Comparison of ENCODE assay signal across 17 cellular contexts in genomic region chr11:123510579-123510905, GRCh38.
DNase-seq lines count a peak whose midpoint lies in the region; ATAC-seq and TF ChIP-seq lines count a peak whose summit lies in the region.
"Had no signal": no experiment of that assay in that cellular context is flagged by ENCODE, and none has a peak within 500 bp of the region (broad histone marks: within the 10 kb centered on the region; RNA-seq: fewer than 3 reads in every experiment).

No MANE protein-coding gene starts in this region.

- H3K4me1 ChIP-seq in BLaER1 (peaks cover 39% of the 10 kb centered on the region), Karpas-422 (ENCODE audit: low read length) (peaks cover 84% of the 10 kb centered on the region)
- H3K4me1 ChIP-seq in CD8-positive, alpha-beta T cell (ENCODE audit: insufficient read depth, low read length): no peaks in the 10 kb centered on the region

- H3K4me1 Mint-ChIP-seq in CD8-positive, alpha-beta T cell (ENCODE audit: low read depth): peaks cover 6% of the 10 kb centered on the region
- H3K4me1 Mint-ChIP-seq in T-helper 2 cell treated with Interferon-gamma antibody and Interleukin-4, amounts not matched to agents 5 μg/mL and 100 μg/mL, for 36 hours (ENCODE audit: low read depth): peaks cover 28% of the 10 kb centered on the region

- no peaks in the 10 kb centered on the region for H3K36me3 Mint-ChIP-seq in CD8-positive, alpha-beta T cell
- H3K36me3 Mint-ChIP-seq in T-helper 2 cell treated with Interferon-gamma antibody and Interleukin-4, amounts not matched to agents 5 μg/mL and 100 μg/mL, for 36 hours (ENCODE audit: low read depth): peaks cover 6% of the 10 kb centered on the region
- H3K36me3 Mint-ChIP-seq: stimulated activated memory B cell treated with anti-CD40 and anti-IgM and Interleukin-4, amounts not matched to agents 10 μg/mL and 1 μg/mL and 100 μg/mL, for 72 hours had no signal

- H3K4me2 ChIP-seq in BLaER1 (peak overlapping the region; percentile 37), Karpas-422 (ENCODE audit: low read depth, low read length, poor library complexity, severe bottlenecking) (peak overlapping the region; percentile 29), neural cell (ENCODE audit: low read length) (no peak overlapping the region)
- H3K4me2 ChIP-seq: hepatocyte had no signal

- H3K27me3 ChIP-seq in BLaER1 (no peaks in the 10 kb centered on the region), Karpas-422 (ENCODE audit: low read length) (no peaks in the 10 kb centered on the region), neural cell (ENCODE audit: insufficient read depth, low read depth, low read length) (no peaks in the 10 kb centered on the region)
- H3K27me3 ChIP-seq in CD8-positive, alpha-beta T cell (ENCODE audit: insufficient read depth, low read length): no peaks in the 10 kb centered on the region
- H3K27me3 ChIP-seq: brain microvascular endothelial cell, hepatocyte, suprapubic skin had no signal

- CTCF ChIA-PET in CD8-positive, alpha-beta T cell (lab: Charles Lee): interaction anchor here (1.4 to 2.3 kb wide), 4 partner anchors 10 to 103 kb away, joined by 3 to 6 read pairs (median 4); no protein-coding TSS in a partner anchor

- H3K4me3 ChIP-seq in BLaER1: no peak overlapping the region
- H3K4me3 ChIP-seq in Karpas-422 (ENCODE audit: low read length): no peak overlapping the region
- H3K4me3 ChIP-seq in neural cell (ENCODE audit: low read length): no peak overlapping the region
- H3K4me3 ChIP-seq in CD8-positive, alpha-beta T cell (ENCODE audit: low read depth, low read length): no peak overlapping the region
- H3K4me3 ChIP-seq: hepatocyte, suprapubic skin had no signal

- no peaks in the 10 kb centered on the region for H3K27me3 Mint-ChIP-seq in CD8-positive, alpha-beta T cell (ENCODE audit: low read depth)
- no peaks in the 10 kb centered on the region for H3K27me3 Mint-ChIP-seq in T-helper 2 cell treated with Interferon-gamma antibody and Interleukin-4, amounts not matched to agents 5 μg/mL and 100 μg/mL, for 36 hours (ENCODE audit: low read depth)
- H3K27me3 Mint-ChIP-seq: activated CD4-positive, alpha-beta memory T cell treated with anti-CD3 and anti-CD28 coated beads, Interleukin-2, amount 10 ng/mL, durations not matched to agents 7 days and 5 days; activated naive CD8-positive, alpha-beta T cell treated with anti-CD3 and anti-CD28 coated beads, Interleukin-2, amount 10 ng/mL, durations not matched to agents 7 days and 5 days had no signal

- no peak overlapping the region for H2AFZ ChIP-seq in Karpas-422 (ENCODE audit: low read length)
- H2AFZ ChIP-seq in neural cell (ENCODE audit: low read depth, low read length): no peak overlapping the region
- H2AFZ ChIP-seq: hepatocyte had no signal

- no peak for TF ChIP-seq RAD21 in neural cell (conservative IDR thresholded peaks at IDR 0.05)

- H3F3A ChIP-seq in neural cell (ENCODE audit: insufficient read depth, low read length, poor library complexity, severe bottlenecking): no peaks in the 10 kb centered on the region

- H3K9me3 Mint-ChIP-seq in CD8-positive, alpha-beta T cell: no peaks in the 10 kb centered on the region
- H3K9me3 Mint-ChIP-seq in T-helper 2 cell treated with Interferon-gamma antibody and Interleukin-4, amounts not matched to agents 5 μg/mL and 100 μg/mL, for 36 hours: no peaks in the 10 kb centered on the region
- H3K9me3 Mint-ChIP-seq: activated CD4-positive, alpha-beta memory T cell treated with anti-CD3 and anti-CD28 coated beads, Interleukin-2, amount 10 ng/mL, durations not matched to agents 7 days and 5 days; activated naive CD8-positive, alpha-beta T cell treated with anti-CD3 and anti-CD28 coated beads, Interleukin-2, amount 10 ng/mL, durations not matched to agents 7 days and 5 days; activated T-helper 2 cell treated with anti-CD3 and anti-CD28 coated beads, Interferon-gamma antibody, Interleukin-2, Interleukin-4, amounts not matched to agents 10 μg/mL and 5 μg/mL and 100 μg/mL, durations not matched to agents 14 hours and 24 hours and 36 hours; naive thymus-derived CD8-positive, alpha-beta T cell; stimulated activated memory B cell treated with anti-CD40 and anti-IgM and Interleukin-4, amounts not matched to agents 10 μg/mL and 1 μg/mL and 100 μg/mL, for 72 hours had no signal

- H3K27ac ChIP-seq in BLaER1 (no peak overlapping the region), Karpas-422 (ENCODE audit: low read length) (peak overlapping the region; percentile 75), angular gyrus (ENCODE audit: low read depth, low read length) (peak overlapping the region; percentile 82), neural cell (ENCODE audit: low read length) (peak overlapping the region; percentile 80)
- no peak overlapping the region for H3K27ac ChIP-seq in CD8-positive, alpha-beta T cell (ENCODE audit: low read depth, low read length)
- H3K27ac ChIP-seq: brain microvascular endothelial cell, foreskin keratinocyte, hepatocyte, suprapubic skin had no signal

- TF ChIP-seq CTCF in neural cell (IDR thresholded peaks at IDR 0.05; ENCODE audit: poor library complexity, severe bottlenecking): no peak
- TF ChIP-seq CTCF in CD8-positive, alpha-beta T cell (IDR thresholded peaks at IDR 0.05): no peak

- peaks cover 95% of the 10 kb centered on the region for H3K79me2 ChIP-seq in Karpas-422 (ENCODE audit: low read length)
- no peaks in the 10 kb centered on the region for H3K79me2 ChIP-seq in neural cell (replicated peaks; ENCODE audit: insufficient read depth, low read length)
- H3K79me2 ChIP-seq: hepatocyte had no signal

- H3K36me3 ChIP-seq in BLaER1 (0 out of 2 replicates have a peak, but pooled peaks cover 3% of the 10 kb centered on the region), Karpas-422 (ENCODE audit: insufficient read depth, low read length) (peaks cover 47% of the 10 kb centered on the region), neural cell (ENCODE audit: insufficient read depth, low read length) (no peaks in the 10 kb centered on the region)
- H3K36me3 ChIP-seq in CD8-positive, alpha-beta T cell (ENCODE audit: insufficient read depth, low read length): no peaks in the 10 kb centered on the region
- H3K36me3 ChIP-seq: brain microvascular endothelial cell, suprapubic skin had no signal

- TF ChIP-seq EP300 in neural cell (conservative IDR thresholded peaks at IDR 0.05; ENCODE audit: poor library complexity, severe bottlenecking): no peak

- no peaks in the 10 kb centered on the region for H3K9me3 ChIP-seq in BLaER1
- no peaks in the 10 kb centered on the region for H3K9me3 ChIP-seq in Karpas-422 (ENCODE audit: low read length)
- H3K9me3 ChIP-seq in neural cell (ENCODE audit: low read length): no peaks in the 10 kb centered on the region
- no peaks in the 10 kb centered on the region for H3K9me3 ChIP-seq in CD8-positive, alpha-beta T cell (ENCODE audit: low read length)
- H3K9me3 ChIP-seq: suprapubic skin had no signal

- ATAC-seq in CD8-positive, alpha-beta T cell: no peak
- no peak for ATAC-seq in activated CD4-positive, CD25-positive, alpha-beta regulatory T cell treated with anti-CD3 and anti-CD28 coated beads, Interleukin-2, amount 50 U/mL, for 24 hours

- H4K20me1 ChIP-seq in BLaER1 (peaks cover 54% of the 10 kb centered on the region), Karpas-422 (ENCODE audit: insufficient read depth, low read depth, low read length) (no peaks in the 10 kb centered on the region), neural cell (ENCODE audit: insufficient read depth) (no peaks in the 10 kb centered on the region)

- H3K9me2 ChIP-seq in Karpas-422 (replicated peaks; ENCODE audit: insufficient read depth, low read length) (no peaks in the 10 kb centered on the region), neural cell (ENCODE audit: insufficient read depth, low read length) (no peaks in the 10 kb centered on the region)

- DNase-seq in Karpas-422: no peak
- no peak for DNase-seq in CD8-positive, alpha-beta T cell
- DNase-seq in NCI-H2029 treated with DMSO at 0.1 percent for 48 hours (lab: John Stamatoyannopoulos, UW): no peak
- no peak for DNase-seq in T-helper 2 cell treated with Interferon-gamma antibody and Interleukin-4, amounts not matched to agents 5 μg/mL and 100 μg/mL, for 36 hours (ENCODE audit: low spot score)

- H3K9ac ChIP-seq in BLaER1: 0 out of 2 replicates have a peak overlapping the region, but pooled peaks have one; percentile 34
- H3K9ac ChIP-seq in Karpas-422 (ENCODE audit: low read length): 0 out of 2 replicates have a peak overlapping the region, but pooled peaks have one; percentile 14
- peak overlapping the region; percentile 64 for H3K9ac ChIP-seq in neural cell (ENCODE audit: low read length)

- intact Hi-C loops in CD8-positive, alpha-beta T cell (cut with DNase I, micrococcal nuclease): loop anchor here in 1 of 2 experiments (2.0 to 5.0 kb wide), 2 partner anchors 66 to 197 kb away; no protein-coding TSS in a partner anchor

- POLR2A ChIA-PET in CD8-positive, alpha-beta T cell (lab: Charles Lee): no interaction called here

- H3K27ac Mint-ChIP-seq in CD8-positive, alpha-beta T cell: no peak overlapping the region
- no peak overlapping the region for H3K27ac Mint-ChIP-seq in T-helper 2 cell treated with Interferon-gamma antibody and Interleukin-4, amounts not matched to agents 5 μg/mL and 100 μg/mL, for 36 hours
- H3K27ac Mint-ChIP-seq: activated T-helper 2 cell treated with anti-CD3 and anti-CD28 coated beads, Interferon-gamma antibody, Interleukin-2, Interleukin-4, amounts not matched to agents 10 μg/mL and 5 μg/mL and 100 μg/mL, durations not matched to agents 14 hours and 24 hours and 36 hours; stimulated activated memory B cell treated with anti-CD40 and anti-IgM and Interleukin-4, amounts not matched to agents 10 μg/mL and 1 μg/mL and 100 μg/mL, for 72 hours had no signal

- H3K4me3 Mint-ChIP-seq in CD8-positive, alpha-beta T cell: no peak overlapping the region
- no peak overlapping the region for H3K4me3 Mint-ChIP-seq in T-helper 2 cell treated with Interferon-gamma antibody and Interleukin-4, amounts not matched to agents 5 μg/mL and 100 μg/mL, for 36 hours
- H3K4me3 Mint-ChIP-seq: activated CD4-positive, alpha-beta memory T cell treated with anti-CD3 and anti-CD28 coated beads, Interleukin-2, amount 10 ng/mL, durations not matched to agents 7 days and 5 days; activated naive CD8-positive, alpha-beta T cell treated with anti-CD3 and anti-CD28 coated beads, Interleukin-2, amount 10 ng/mL, durations not matched to agents 7 days and 5 days; stimulated activated memory B cell treated with anti-CD40 and anti-IgM and Interleukin-4, amounts not matched to agents 10 μg/mL and 1 μg/mL and 100 μg/mL, for 72 hours had no signal

TF ChIP-seq in neural cell, 6 proteins besides CTCF, POLR2A, EP300 and RAD21 (continues in another document):
- TF ChIP-seq POLR2AphosphoS5 (IDR thresholded peaks at IDR 0.05) (no peak), EZH2 (IDR thresholded peaks at IDR 0.05; ENCODE audit: borderline replicate concordance, insufficient read depth, low read length, poor library complexity, severe bottlenecking) (no peak), MXI1 (conservative IDR thresholded peaks at IDR 0.05; ENCODE audit: poor library complexity, severe bottlenecking) (no peak)

Comparison
In these comparisons a context has a peak if more than half of its experiments do, and no peak if none do; other contexts are left out.
1. H3K27ac ChIP-seq: peak in Karpas-422 (single experiment), angular gyrus (single experiment) and neural cell (single experiment); none in BLaER1 (single experiment) and CD8-positive, alpha-beta T cell (single experiment).
2. H3K9ac ChIP-seq: peak in every context shown above with its lines; median percentile 64 in neural cell; 34 in BLaER1; 14 in Karpas-422.